ENCODE assay signal across 27 cellular contexts in the genomic region with DNA sequence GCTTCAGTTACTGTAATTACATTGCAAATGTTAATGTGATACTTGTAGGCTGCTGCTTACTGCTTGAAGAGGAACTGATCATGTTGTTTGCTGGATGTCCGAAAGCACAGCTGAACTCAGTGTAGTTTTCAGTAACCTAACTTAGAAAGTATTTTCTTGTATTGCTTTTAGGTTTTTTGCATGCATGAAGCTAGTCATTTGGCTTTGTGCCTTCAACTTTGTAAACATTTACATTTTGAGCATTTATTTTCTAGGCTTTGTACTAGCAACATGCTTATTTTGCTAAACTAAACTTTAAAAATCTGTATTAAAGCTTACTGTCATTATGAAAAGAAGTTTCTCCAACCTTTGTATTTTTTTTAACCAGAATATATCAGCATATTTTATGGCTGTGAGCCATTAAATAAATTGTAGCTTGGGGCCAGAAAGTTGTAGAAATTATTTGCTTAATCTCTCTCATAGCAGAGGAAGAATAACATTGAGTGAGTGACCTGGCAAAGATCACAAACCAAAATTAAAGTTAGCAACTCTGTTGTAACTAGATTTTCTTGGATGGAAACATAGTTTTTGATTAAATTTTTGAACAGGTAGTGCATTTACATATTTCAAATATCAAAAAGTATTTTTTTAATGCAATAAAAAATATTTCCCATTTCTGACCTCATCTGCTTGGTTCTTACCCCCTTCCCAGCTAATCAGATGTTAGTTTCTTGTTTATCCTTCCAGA. TPM values are rescaled to one million over a fixed set of nuclear protein-coding genes. Genes with fewer than 3 reads are reported as not detected.
DNase-seq lines count a peak whose midpoint lies in the region; ATAC-seq lines count a peak whose summit lies in the region.
"Had no signal": no experiment of that assay in that cellular context is flagged by ENCODE, and none has a peak within 500 bp of the region (broad histone marks: within the 10 kb centered on the region; RNA-seq: fewer than 3 reads in every experiment).

No MANE protein-coding gene starts in this region.

- H3K4me1 Mint-ChIP-seq in activated T-cell treated with anti-CD3 and anti-CD28 coated beads, Interleukin-2, amount 50 U/mL, for 72 hours (ENCODE audit: low read depth): peaks cover 22% of the 10 kb centered on the region
- peaks cover 24% of the 10 kb centered on the region for H3K4me1 Mint-ChIP-seq in activated T-cell treated with anti-CD3 and anti-CD28 coated beads, Interleukin-2, amount 50 U/mL, for 4 hours (ENCODE audit: low read depth)
- H3K4me1 Mint-ChIP-seq in dendritic cell treated with granulocyte-macrophage colony-stimulating factor and Interleukin-4, amounts not matched to agents 40 ng/mL and 50 ng/mL, for 4 days (ENCODE audit: low read depth): peaks cover 14% of the 10 kb centered on the region
- peaks cover 15% of the 10 kb centered on the region for H3K4me1 Mint-ChIP-seq in T-helper 17 cell
- peaks cover 3% of the 10 kb centered on the region for H3K4me1 Mint-ChIP-seq in activated CD4-positive, alpha-beta T cell treated with anti-CD3 and anti-CD28 coated beads, Interleukin-2, amount 10 ng/mL, durations not matched to agents 7 days and 5 days
- H3K4me1 Mint-ChIP-seq: neural progenitor cell had no signal

- H3K27ac ChIP-seq in SK-N-MC (peak overlapping the region; percentile 42; the same call in 1 of the 2 replicates), urinary bladder (ENCODE audit: low read depth) (peak overlapping the region; percentile 2)
- H3K27ac ChIP-seq: foreskin keratinocyte, heart left ventricle, neural progenitor cell, tibial artery had no signal

- POLR2A ChIA-PET in activated CD4-positive, alpha-beta T cell treated with anti-CD3 and anti-CD28 coated beads, Interleukin-2, amount 10 ng/mL, durations not matched to agents 7 days and 5 days (lab: Charles Lee): no interaction called here

- intact Hi-C loops in dendritic cell treated with granulocyte-macrophage colony-stimulating factor and Interleukin-4, amounts not matched to agents 40 ng/mL and 50 ng/mL, for 4 days (cut with micrococcal nuclease): no loop called here

- no peak overlapping the region for H3K4me3 ChIP-seq in SK-N-MC
- H3K4me3 ChIP-seq in urinary bladder (ENCODE audit: low read depth, low read length): no peak overlapping the region
- H3K4me3 ChIP-seq: heart left ventricle, lung, neural progenitor cell, tibial artery had no signal

- no peaks in the 10 kb centered on the region for H3K9me3 Mint-ChIP-seq in activated T-cell treated with anti-CD3 and anti-CD28 coated beads, Interleukin-2, amount 50 U/mL, for 72 hours
- no peaks in the 10 kb centered on the region for H3K9me3 Mint-ChIP-seq in activated T-cell treated with anti-CD3 and anti-CD28 coated beads, Interleukin-2, amount 50 U/mL, for 4 hours
- no peaks in the 10 kb centered on the region for H3K9me3 Mint-ChIP-seq in dendritic cell treated with granulocyte-macrophage colony-stimulating factor and Interleukin-4, amounts not matched to agents 40 ng/mL and 50 ng/mL, for 4 days
- H3K9me3 Mint-ChIP-seq in activated CD4-positive, alpha-beta T cell treated with anti-CD3 and anti-CD28 coated beads, Interleukin-2, amount 10 ng/mL, durations not matched to agents 7 days and 5 days: no peaks in the 10 kb centered on the region
- H3K9me3 Mint-ChIP-seq: neural progenitor cell had no signal

- H3K9me3 ChIP-seq in SK-N-MC (ENCODE audit: low read depth, low read length) (no peaks in the 10 kb centered on the region), T-helper 17 cell (ENCODE audit: control insufficient read depth, low read length, poor library complexity, severe bottlenecking) (no peaks in the 10 kb centered on the region)
- H3K9me3 ChIP-seq: BE2C, Caco-2, heart left ventricle, tibial artery had no signal

- CTCF ChIA-PET in activated CD4-positive, alpha-beta T cell treated with anti-CD3 and anti-CD28 coated beads, Interleukin-2, amount 10 ng/mL, durations not matched to agents 7 days and 5 days (lab: Charles Lee): interaction anchor here (0.8 kb wide), 1 partner anchor 8 kb away, joined by 3 read pairs; no protein-coding TSS in a partner anchor

- no peaks in the 10 kb centered on the region for H3K4me1 ChIP-seq in urinary bladder (ENCODE audit: insufficient read depth)
- H3K4me1 ChIP-seq: BE2C, Caco-2, foreskin keratinocyte, neural progenitor cell, tibial artery had no signal

- H3K27me3 Mint-ChIP-seq in activated T-cell treated with anti-CD3 and anti-CD28 coated beads, Interleukin-2, amount 50 U/mL, for 72 hours (ENCODE audit: low read depth): no peaks in the 10 kb centered on the region
- H3K27me3 Mint-ChIP-seq in activated T-cell treated with anti-CD3 and anti-CD28 coated beads, Interleukin-2, amount 50 U/mL, for 4 hours (ENCODE audit: low read depth): no peaks in the 10 kb centered on the region
- H3K27me3 Mint-ChIP-seq in dendritic cell treated with granulocyte-macrophage colony-stimulating factor and Interleukin-4, amounts not matched to agents 40 ng/mL and 50 ng/mL, for 4 days: no peaks in the 10 kb centered on the region
- no peaks in the 10 kb centered on the region for H3K27me3 Mint-ChIP-seq in T-helper 17 cell
- H3K27me3 Mint-ChIP-seq in activated CD4-positive, alpha-beta T cell treated with anti-CD3 and anti-CD28 coated beads, Interleukin-2, amount 10 ng/mL, durations not matched to agents 7 days and 5 days: no peaks in the 10 kb centered on the region

- H3K9ac ChIP-seq in SK-N-MC (ENCODE audit: insufficient read length): no peak overlapping the region
- H3K9ac ChIP-seq: neural progenitor cell had no signal

- no peak for ATAC-seq in activated T-cell treated with anti-CD3 and anti-CD28 coated beads, Interleukin-2, amount 50 U/mL, for 72 hours (replicated peaks in 1 of 2)
- no peak for ATAC-seq in activated T-cell treated with anti-CD3 and anti-CD28 coated beads, Interleukin-2, amount 50 U/mL, for 4 hours
- no peak for ATAC-seq in T-helper 17 cell
- ATAC-seq: activated CD8-positive, alpha-beta T cell treated with anti-CD3 and anti-CD28 coated beads, Interleukin-2, amount 10 ng/mL, durations not matched to agents 7 days and 5 days; foreskin keratinocyte; heart left ventricle; right cardiac atrium had no signal

- 41% methylated on average over 1 of the region's 1 CpG for WGBS in urinary bladder

- H3K36me3 ChIP-seq in SK-N-MC (ENCODE audit: insufficient read depth, low read length) (peaks cover 17% of the 10 kb centered on the region), urinary bladder (ENCODE audit: insufficient read depth) (no peaks in the 10 kb centered on the region)

- peaks cover 19 to 32% of the 10 kb centered on the region in 2 donors for H3K36me3 Mint-ChIP-seq in activated T-cell treated with anti-CD3 and anti-CD28 coated beads, Interleukin-2, amount 50 U/mL, for 72 hours (ENCODE audit: insufficient read depth in 2 of 2)
- peaks cover 42% of the 10 kb centered on the region for H3K36me3 Mint-ChIP-seq in activated T-cell treated with anti-CD3 and anti-CD28 coated beads, Interleukin-2, amount 50 U/mL, for 4 hours (ENCODE audit: insufficient read depth)
- H3K36me3 Mint-ChIP-seq in dendritic cell treated with granulocyte-macrophage colony-stimulating factor and Interleukin-4, amounts not matched to agents 40 ng/mL and 50 ng/mL, for 4 days (ENCODE audit: low read depth): peaks cover 73% of the 10 kb centered on the region
- peaks cover 20% of the 10 kb centered on the region for H3K36me3 Mint-ChIP-seq in T-helper 17 cell (ENCODE audit: low read depth)
- peaks cover 60% of the 10 kb centered on the region for H3K36me3 Mint-ChIP-seq in activated CD4-positive, alpha-beta T cell treated with anti-CD3 and anti-CD28 coated beads, Interleukin-2, amount 10 ng/mL, durations not matched to agents 7 days and 5 days (ENCODE audit: low read depth)

- peak overlapping the region; percentile 46 for H3K27ac Mint-ChIP-seq in activated T-cell treated with anti-CD3 and anti-CD28 coated beads, Interleukin-2, amount 50 U/mL, for 72 hours
- peak overlapping the region; percentile 5 for H3K27ac Mint-ChIP-seq in dendritic cell treated with granulocyte-macrophage colony-stimulating factor and Interleukin-4, amounts not matched to agents 40 ng/mL and 50 ng/mL, for 4 days
- no peak overlapping the region for H3K27ac Mint-ChIP-seq in T-helper 17 cell
- H3K27ac Mint-ChIP-seq in activated CD4-positive, alpha-beta T cell treated with anti-CD3 and anti-CD28 coated beads, Interleukin-2, amount 10 ng/mL, durations not matched to agents 7 days and 5 days: no peak overlapping the region
- H3K27ac Mint-ChIP-seq: activated CD8-positive, alpha-beta T cell treated with anti-CD3 and anti-CD28 coated beads, Interleukin-2, amount 10 ng/mL, durations not matched to agents 7 days and 5 days; neural progenitor cell had no signal

- no peak for DNase-seq in activated T-cell treated with anti-CD3 and anti-CD28 coated beads, Interleukin-2, amount 50 U/mL, for 72 hours
- DNase-seq in activated T-cell treated with anti-CD3 and anti-CD28 coated beads, Interleukin-2, amount 50 U/mL, for 4 hours: no peak
- no peak for DNase-seq in SK-N-MC (ENCODE audit: low read depth, low spot score)
- DNase-seq in NCI-H1092 (lab: John Stamatoyannopoulos, UW): no peak
- no peak for DNase-seq in T-helper 17 cell
- DNase-seq in activated CD4-positive, alpha-beta T cell treated with anti-CD3 and anti-CD28 coated beads, Interleukin-2, amount 10 ng/mL, durations not matched to agents 7 days and 5 days: no peak
- DNase-seq: activated CD4-positive, alpha-beta T cell treated with anti-CD3 and anti-CD28 coated beads for 1 hour; activated CD8-positive, alpha-beta T cell treated with anti-CD3 and anti-CD28 coated beads, Interleukin-2, amount 10 ng/mL, durations not matched to agents 7 days and 5 days; activated gamma-delta T cell; amygdala; BE2C; Caco-2; erythroblast; foreskin keratinocyte; GF-D8; heart left ventricle; Karpas-422; NCI-H146; NCI-H524 treated with DMSO at 0.1 percent for 48 hours; right cardiac atrium; Right ventricle myocardium superior; stimulated activated CD4-positive, alpha-beta T cell treated with anti-CD3 and anti-CD28 coated beads, Interleukin-2, amount 100 ng/mL, for 24 hours; tibial artery had no signal

- no peak overlapping the region for H3K4me3 Mint-ChIP-seq in activated T-cell treated with anti-CD3 and anti-CD28 coated beads, Interleukin-2, amount 50 U/mL, for 72 hours
- no peak overlapping the region for H3K4me3 Mint-ChIP-seq in activated T-cell treated with anti-CD3 and anti-CD28 coated beads, Interleukin-2, amount 50 U/mL, for 4 hours
- H3K4me3 Mint-ChIP-seq in dendritic cell treated with granulocyte-macrophage colony-stimulating factor and Interleukin-4, amounts not matched to agents 40 ng/mL and 50 ng/mL, for 4 days: no peak overlapping the region
- no peak overlapping the region for H3K4me3 Mint-ChIP-seq in T-helper 17 cell
- no peak overlapping the region for H3K4me3 Mint-ChIP-seq in activated CD4-positive, alpha-beta T cell treated with anti-CD3 and anti-CD28 coated beads, Interleukin-2, amount 10 ng/mL, durations not matched to agents 7 days and 5 days
- H3K4me3 Mint-ChIP-seq: activated CD8-positive, alpha-beta T cell treated with anti-CD3 and anti-CD28 coated beads, Interleukin-2, amount 10 ng/mL, durations not matched to agents 7 days and 5 days; neural progenitor cell had no signal

RNA-seq across cellular contexts. Expression of a gene that starts 30.7 kb away (rescaled TPM):
- 10 to 100 TPM; 77.1 to 78.4 TPM for total RNA-seq in activated T-cell treated with anti-CD3 and anti-CD28 coated beads, Interleukin-2, amount 50 U/mL, for 72 hours
- 10 to 100 TPM; 48.8 to 52.5 (median 49.2) TPM for total RNA-seq in activated T-cell treated with anti-CD3 and anti-CD28 coated beads, Interleukin-2, amount 50 U/mL, for 4 hours
- total RNA-seq in urinary bladder (77.9 TPM), T-helper 17 cell (10 to 100 TPM; 61.0 to 62.5 TPM)
- 23.4 TPM for polyA plus RNA-seq in urinary bladder
- total RNA-seq in activated CD4-positive, alpha-beta T cell treated with anti-CD3 and anti-CD28 coated beads, Interleukin-2, amount 10 ng/mL, durations not matched to agents 7 days and 5 days: 10 to 100 TPM; 57.6 to 61.3 TPM

Comparison
In these comparisons a context has a peak if more than half of its experiments do, and no peak if none do; other contexts are left out.
1. H3K27ac Mint-ChIP-seq: peak in activated T-cell treated with anti-CD3 and anti-CD28 coated beads, Interleukin-2, amount 50 U/mL, for 72 hours (single experiment) and dendritic cell treated with granulocyte-macrophage colony-stimulating factor and Interleukin-4, amounts not matched to agents 40 ng/mL and 50 ng/mL, for 4 days (single experiment); none in T-helper 17 cell (single experiment) and activated CD4-positive, alpha-beta T cell treated with anti-CD3 and anti-CD28 coated beads, Interleukin-2, amount 10 ng/mL, durations not matched to agents 7 days and 5 days (single experiment).